ENCODE assay signal across 18 cellular contexts in genomic region chr12:122184522-122184921, GRCh38. TPM values are rescaled to one million over a fixed set of nuclear protein-coding genes. Genes with fewer than 3 reads are reported as not detected.
DNase-seq lines count a peak whose midpoint lies in the region; ATAC-seq and TF ChIP-seq lines count a peak whose summit lies in the region.
"Had no signal": no experiment of that assay in that cellular context is flagged by ENCODE, and none has a peak within 500 bp of the region (broad histone marks: within the 10 kb centered on the region; RNA-seq: fewer than 3 reads in every experiment).

No MANE protein-coding gene starts in this region.

- H3K9ac ChIP-seq in OCI-LY1 (ENCODE audit: low read length) (no peak overlapping the region), endodermal cell (ENCODE audit: extremely low read depth, low read length, poor library complexity, severe bottlenecking) (no peak overlapping the region)

- intact Hi-C loops in left ventricle myocardium superior (cut with micrococcal nuclease) = no loop called here

- H3F3A ChIP-seq in OCI-LY1 (ENCODE audit: insufficient read depth, low read length) = no peaks in the 10 kb centered on the region

- H3K27me3 Mint-ChIP-seq in activated T-cell treated with anti-CD3 and anti-CD28 coated beads, Interleukin-2, amount 50 U/mL, for 4 hours (ENCODE audit: low read depth) = peaks cover 15% of the 10 kb centered on the region
- peaks cover 24% of the 10 kb centered on the region for H3K27me3 Mint-ChIP-seq in activated T-cell treated with anti-CD3 and anti-CD28 coated beads, Interleukin-2, amount 50 U/mL, for 24 hours
- H3K27me3 Mint-ChIP-seq in endodermal cell (ENCODE audit: insufficient read depth) (peaks cover 28% of the 10 kb centered on the region), type B pancreatic cell (peaks cover 8% of the 10 kb centered on the region)

- H4K20me1 ChIP-seq in OCI-LY1 (ENCODE audit: insufficient read depth, low read length) = no peaks in the 10 kb centered on the region

- peak overlapping the region; percentile 68 for H3K4me3 Mint-ChIP-seq in activated T-cell treated with anti-CD3 and anti-CD28 coated beads, Interleukin-2, amount 50 U/mL, for 4 hours
- no peak overlapping the region for H3K4me3 Mint-ChIP-seq in activated T-cell treated with anti-CD3 and anti-CD28 coated beads, Interleukin-2, amount 50 U/mL, for 24 hours
- H3K4me3 Mint-ChIP-seq in endodermal cell (peak overlapping the region; percentile 58), type B pancreatic cell (peak overlapping the region; percentile 67)

- H3K9me3 ChIP-seq in OCI-LY1 (ENCODE audit: low read length) (no peaks in the 10 kb centered on the region), endodermal cell (ENCODE audit: control insufficient read depth, low read length) (no peaks in the 10 kb centered on the region)
- H3K9me3 ChIP-seq: heart right ventricle, thyroid gland had no signal

- H3K27ac ChIP-seq in OCI-LY1 (ENCODE audit: low read depth, low read length, poor library complexity, severe bottlenecking) (no peak overlapping the region), endodermal cell (ENCODE audit: low read depth, low read length) (no peak overlapping the region)
- H3K27ac ChIP-seq: heart right ventricle, thyroid gland had no signal

- TF ChIP-seq CTCF in OCI-LY1 (IDR thresholded peaks at IDR 0.05; ENCODE audit: low read length) (no peak), endodermal cell (conservative IDR thresholded peaks at IDR 0.05) (no peak), type B pancreatic cell (conservative IDR thresholded peaks at IDR 0.05) (no peak)

- no peak for DNase-seq in activated T-cell treated with anti-CD3 and anti-CD28 coated beads, Interleukin-2, amount 50 U/mL, for 4 hours
- DNase-seq in activated T-cell treated with anti-CD3 and anti-CD28 coated beads, Interleukin-2, amount 50 U/mL, for 24 hours = no peak
- DNase-seq in endodermal cell = no peak
- DNase-seq in type B pancreatic cell (ENCODE audit: extremely low spot score, unreplicated experiment) = no peak
- no peak for DNase-seq in left ventricle myocardium superior
- DNase-seq: DMS153; erythroblast; heart right ventricle; NCI-H510A treated with DMSO at 0.1 percent for 48 hours; stimulated activated CD4-positive, alpha-beta T cell treated with anti-CD3 and anti-CD28 coated beads, Interleukin-12 subunit alpha, Interleukin-12 subunit beta, amount 100 ng/mL, for 4 hours; thyroid gland had no signal

- 87 to 90% methylated on average over 10 to 18 of the region's 18 CpGs for WGBS in endodermal cell (ENCODE audit: insufficient coverage in 1 of 2, insufficient read length in 1 of 2), 2 experiments

- no peak for ATAC-seq in activated T-cell treated with anti-CD3 and anti-CD28 coated beads, Interleukin-2, amount 50 U/mL, for 4 hours
- ATAC-seq in left ventricle myocardium superior = no peak
- no peak for ATAC-seq in GM19467 (IDR thresholded peaks at IDR 0.05; ENCODE audit: unreplicated experiment)
- ATAC-seq in GM19328 (IDR thresholded peaks at IDR 0.05; ENCODE audit: unreplicated experiment) = no peak
- ATAC-seq: heart right ventricle had no signal

- no peak overlapping the region for H3K27ac Mint-ChIP-seq in activated T-cell treated with anti-CD3 and anti-CD28 coated beads, Interleukin-2, amount 50 U/mL, for 24 hours
- no peak overlapping the region for H3K27ac Mint-ChIP-seq in endodermal cell
- H3K27ac Mint-ChIP-seq in type B pancreatic cell = no peak overlapping the region

- no peaks in the 10 kb centered on the region for H3K36me3 ChIP-seq in OCI-LY1 (ENCODE audit: insufficient read depth, low read length)
- no peaks in the 10 kb centered on the region for H3K36me3 ChIP-seq in endodermal cell (ENCODE audit: control insufficient read depth, insufficient read depth, low read length)
- H3K36me3 ChIP-seq: heart right ventricle, thyroid gland had no signal

- H3K4me1 ChIP-seq in OCI-LY1 (ENCODE audit: insufficient read depth, low read length, severe bottlenecking) (peaks cover 23% of the 10 kb centered on the region), endodermal cell (ENCODE audit: control insufficient read depth, insufficient read depth, low read length) (no peaks in the 10 kb centered on the region)

- no peak overlapping the region for H2AFZ ChIP-seq in OCI-LY1 (ENCODE audit: low read length)

- no peaks in the 10 kb centered on the region for H3K9me3 Mint-ChIP-seq in activated T-cell treated with anti-CD3 and anti-CD28 coated beads, Interleukin-2, amount 50 U/mL, for 4 hours
- H3K9me3 Mint-ChIP-seq in activated T-cell treated with anti-CD3 and anti-CD28 coated beads, Interleukin-2, amount 50 U/mL, for 24 hours = no peaks in the 10 kb centered on the region
- no peaks in the 10 kb centered on the region for H3K9me3 Mint-ChIP-seq in endodermal cell
- H3K9me3 Mint-ChIP-seq in type B pancreatic cell = no peaks in the 10 kb centered on the region
- H3K9me3 Mint-ChIP-seq: activated naive CD4-positive, alpha-beta T cell treated with anti-CD3 and anti-CD28 coated beads, Interleukin-2, amount 50 U/mL, for 72 hours had no signal

- H3K27me3 ChIP-seq in OCI-LY1 (ENCODE audit: insufficient read depth, low read length) = peaks cover 3% of the 10 kb centered on the region; the same call in 1 of the 2 replicates
- H3K27me3 ChIP-seq in endodermal cell (ENCODE audit: control insufficient read depth, insufficient read depth, low read length, poor library complexity, severe bottlenecking) = peaks cover 12% of the 10 kb centered on the region
- H3K27me3 ChIP-seq: thyroid gland had no signal

- no peaks in the 10 kb centered on the region for H3K79me2 ChIP-seq in OCI-LY1 (ENCODE audit: insufficient read depth, low read length)

- no peaks in the 10 kb centered on the region for H3K9me2 ChIP-seq in OCI-LY1 (ENCODE audit: low read depth, low read length)

- H3K4me3 ChIP-seq in OCI-LY1 (ENCODE audit: low read depth, low read length, poor library complexity, severe bottlenecking) (no peak overlapping the region), endodermal cell (ENCODE audit: low read length) (no peak overlapping the region)
- H3K4me3 ChIP-seq: heart right ventricle, thyroid gland had no signal

- peak overlapping the region; percentile 4; the same call in 1 of the 2 replicates for H3K4me2 ChIP-seq in OCI-LY1 (ENCODE audit: low read length)

- no peaks in the 10 kb centered on the region for H3K36me3 Mint-ChIP-seq in activated T-cell treated with anti-CD3 and anti-CD28 coated beads, Interleukin-2, amount 50 U/mL, for 4 hours (ENCODE audit: insufficient read depth)
- H3K36me3 Mint-ChIP-seq in activated T-cell treated with anti-CD3 and anti-CD28 coated beads, Interleukin-2, amount 50 U/mL, for 24 hours (ENCODE audit: low read depth) = no peaks in the 10 kb centered on the region
- H3K36me3 Mint-ChIP-seq in endodermal cell (ENCODE audit: low read depth) = no peaks in the 10 kb centered on the region
- no peaks in the 10 kb centered on the region for H3K36me3 Mint-ChIP-seq in type B pancreatic cell
- H3K36me3 Mint-ChIP-seq: activated naive CD4-positive, alpha-beta T cell treated with anti-CD3 and anti-CD28 coated beads, Interleukin-2, amount 50 U/mL, for 72 hours had no signal

- H3K4me1 Mint-ChIP-seq in activated T-cell treated with anti-CD3 and anti-CD28 coated beads, Interleukin-2, amount 50 U/mL, for 4 hours (ENCODE audit: low read depth) = peaks cover 10% of the 10 kb centered on the region
- peaks cover 9% of the 10 kb centered on the region for H3K4me1 Mint-ChIP-seq in activated T-cell treated with anti-CD3 and anti-CD28 coated beads, Interleukin-2, amount 50 U/mL, for 24 hours (ENCODE audit: low read depth)
- H3K4me1 Mint-ChIP-seq in endodermal cell (no peaks in the 10 kb centered on the region), type B pancreatic cell (ENCODE audit: unreplicated experiment) (no peaks in the 10 kb centered on the region)

RNA-seq across cellular contexts. Expression of gene LRRC43, which starts 1.6 kb away (rescaled TPM):
- under 1 TPM in 1 of 3 donors, not detected in 2; 0.28 TPM for total RNA-seq in activated T-cell treated with anti-CD3 and anti-CD28 coated beads, Interleukin-2, amount 50 U/mL, for 4 hours
- total RNA-seq in endodermal cell = 1 to 10 TPM; 1.5 to 2.4 TPM
- polyA plus RNA-seq in endodermal cell (2013, experiment 1 of 2) = 1.2 TPM
- 0.79 TPM for polyA plus RNA-seq in endodermal cell (2013, experiment 2 of 2)
- total RNA-seq in type B pancreatic cell (ENCODE audit: low replicate concordance) = 2.9 and 3.0 TPM in 2 replicates
- total RNA-seq in left ventricle myocardium superior = 1.4 TPM
- total RNA-seq: T-helper 2 cell treated with Interferon-gamma antibody and Interleukin-4, amounts not matched to agents 100 ng/mL and 5 ng/mL, for 36 hours had no signal

RNA-seq across cellular contexts. Expression of gene IL31, which starts 10.5 kb away (rescaled TPM):
- 10 to 100 TPM in 1 of 3 donors, 1 to 10 TPM in 2; 3.1 to 31.4 (median 5.3) TPM for total RNA-seq in activated T-cell treated with anti-CD3 and anti-CD28 coated beads, Interleukin-2, amount 50 U/mL, for 4 hours
- total RNA-seq in endodermal cell (not detected), type B pancreatic cell (ENCODE audit: low replicate concordance) (not detected in 2 replicates), left ventricle myocardium superior (not detected)
- polyA plus RNA-seq in endodermal cell (2013, experiment 1 of 2) = not detected
- polyA plus RNA-seq in endodermal cell (2013, experiment 2 of 2) = not detected
- total RNA-seq: heart right ventricle; left lobe of liver; omental fat pad; T-helper 2 cell treated with Interferon-gamma antibody and Interleukin-4, amounts not matched to agents 100 ng/mL and 5 ng/mL, for 36 hours; thyroid gland had no signal
- polyA plus RNA-seq: heart right ventricle had no signal

RNA-seq across cellular contexts. Expression of gene B3GNT4, which starts 19.0 kb away (rescaled TPM):
- under 1 TPM; 0.16 to 0.43 (median 0.19) TPM for total RNA-seq in activated T-cell treated with anti-CD3 and anti-CD28 coated beads, Interleukin-2, amount 50 U/mL, for 4 hours
- total RNA-seq in endodermal cell (1 to 10 TPM; 1.6 to 1.8 TPM), type B pancreatic cell (ENCODE audit: low replicate concordance) (0.53 and 0.86 TPM in 2 replicates), left ventricle myocardium superior (not detected)
- 1.4 TPM for polyA plus RNA-seq in endodermal cell (2013, experiment 1 of 2)
- polyA plus RNA-seq in endodermal cell (2013, experiment 2 of 2) = 0.41 TPM
- total RNA-seq: heart right ventricle, left lobe of liver had no signal

RNA-seq across cellular contexts. Expression of gene DIABLO, which starts 41.3 kb away (rescaled TPM):
- 10 to 100 TPM; 66.4 to 75.3 (median 72.5) TPM for total RNA-seq in activated T-cell treated with anti-CD3 and anti-CD28 coated beads, Interleukin-2, amount 50 U/mL, for 4 hours
- total RNA-seq in endodermal cell (10 to 100 TPM; 77.5 to 81.0 TPM), type B pancreatic cell (ENCODE audit: low replicate concordance) (57.6 and 59.3 TPM in 2 replicates), left ventricle myocardium superior (30.4 TPM)
- 77.6 TPM for polyA plus RNA-seq in endodermal cell (2013, experiment 1 of 2)
- 71.8 TPM for polyA plus RNA-seq in endodermal cell (2013, experiment 2 of 2)
